In the genomic region with DNA sequence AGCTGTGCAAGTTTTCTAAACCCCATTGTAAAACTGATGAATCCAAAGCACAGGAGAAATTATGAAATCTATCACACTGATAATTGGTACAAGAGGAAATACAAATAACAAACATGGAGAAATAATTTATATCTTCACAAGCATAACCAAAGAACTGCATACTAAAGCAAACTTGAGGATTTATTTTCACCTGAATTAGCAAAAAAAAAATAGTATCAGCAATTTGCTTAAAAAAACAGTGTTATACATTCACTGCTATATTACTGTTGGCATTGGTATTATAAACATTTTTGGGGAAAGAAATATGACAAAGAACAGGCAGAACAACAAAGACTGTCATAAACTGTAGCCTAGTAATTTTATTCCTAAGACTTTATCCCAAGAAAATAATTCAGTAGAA, we compare ENCODE assay signal across 22 cellular contexts.
DNase-seq lines count a peak whose midpoint lies in the region; ATAC-seq, FAIRE-seq and TF ChIP-seq lines count a peak whose summit lies in the region.
"Had no signal": no experiment of that assay in that cellular context is flagged by ENCODE, and none has a peak within 500 bp of the region (broad histone marks: within the 10 kb centered on the region; RNA-seq: fewer than 3 reads in every experiment).

No MANE protein-coding gene starts in this region.

- H4K20me1 ChIP-seq in GM23338 (replicated peaks; ENCODE audit: insufficient read depth) (no peaks in the 10 kb centered on the region), IMR-90 (ENCODE audit: insufficient read depth, low read length) (no peaks in the 10 kb centered on the region)

- no peak overlapping the region for H3K4me3 Mint-ChIP-seq in GM23338
- no peak overlapping the region for H3K4me3 Mint-ChIP-seq in dendritic cell treated with granulocyte-macrophage colony-stimulating factor and Interleukin-4, amounts not matched to agents 40 ng/mL and 50 ng/mL, for 4 days
- H3K4me3 Mint-ChIP-seq: CD4-positive, alpha-beta memory T cell; HFFc6 had no signal

- no peak for TF ChIP-seq POLR2A in IMR-90 (IDR thresholded peaks at IDR 0.05; ENCODE audit: low read depth, low read length)

- H3K27me3 Mint-ChIP-seq in GM23338 (ENCODE audit: insufficient read depth, low read depth, poor library complexity), result peaks cover 3% of the 10 kb centered on the region
- peaks cover 3% of the 10 kb centered on the region for H3K27me3 Mint-ChIP-seq in dendritic cell treated with granulocyte-macrophage colony-stimulating factor and Interleukin-4, amounts not matched to agents 40 ng/mL and 50 ng/mL, for 4 days

- no peak overlapping the region for H2AK9ac ChIP-seq in IMR-90 (replicated peaks; ENCODE audit: low read depth, low read length, poor library complexity)

- H3K4ac ChIP-seq in IMR-90 (ENCODE audit: low read depth, low read length), result no peak overlapping the region

- TF ChIP-seq CTCF in GM23338 (conservative IDR thresholded peaks at IDR 0.05; ENCODE audit: low read depth in 2 of 2) (no peak), IMR-90 (conservative IDR thresholded peaks at IDR 0.05; ENCODE audit: low read depth, low read length) (no peak), kidney (IDR thresholded peaks at IDR 0.05; ENCODE audit: borderline replicate concordance, extremely low read depth, insufficient read depth) (no peak)

- no peak overlapping the region for H3K4me3 ChIP-seq in GM23338
- H3K4me3 ChIP-seq in IMR-90 (ENCODE audit: insufficient read depth, low read depth, low read length), result no peak overlapping the region
- H3K4me3 ChIP-seq in kidney (ENCODE audit: low read length in 2 of 2), result no peak overlapping the region
- H3K4me3 ChIP-seq: A549, GM23248, HAP-1 had no signal

- intact Hi-C loops in IMR-90 (cut with micrococcal nuclease) (no loop called here), kidney (cut with DNase I) (no loop called here)
- intact Hi-C loops in dendritic cell treated with granulocyte-macrophage colony-stimulating factor and Interleukin-4, amounts not matched to agents 40 ng/mL and 50 ng/mL, for 4 days (cut with micrococcal nuclease), result no loop called here

- no peak overlapping the region for H3K4me2 ChIP-seq in GM23338
- H3K4me2 ChIP-seq in IMR-90 (ENCODE audit: low read depth, low read length), result no peak overlapping the region
- H3K4me2 ChIP-seq: A549 had no signal

- no peak overlapping the region for H2AK5ac ChIP-seq in IMR-90 (ENCODE audit: low read depth, low read length)

- CTCF ChIA-PET in IMR-90 (lab: Yijun Ruan, JAX), result no interaction called here

- H3K4me1 Mint-ChIP-seq in GM23338, result peaks cover 21% of the 10 kb centered on the region
- peaks cover 41% of the 10 kb centered on the region for H3K4me1 Mint-ChIP-seq in dendritic cell treated with granulocyte-macrophage colony-stimulating factor and Interleukin-4, amounts not matched to agents 40 ng/mL and 50 ng/mL, for 4 days (ENCODE audit: low read depth)
- H3K4me1 Mint-ChIP-seq: CD4-positive, alpha-beta memory T cell had no signal

- no peak overlapping the region for H3K23ac ChIP-seq in IMR-90 (ENCODE audit: low read depth, low read length)

- H3F3A ChIP-seq in GM23338 (replicated peaks; ENCODE audit: low read depth), result no peaks in the 10 kb centered on the region

- no peak for ATAC-seq in GM23338
- ATAC-seq in IMR-90 (ENCODE audit: low read depth), result no peak
- ATAC-seq in GM18511 (IDR thresholded peaks at IDR 0.05; ENCODE audit: unreplicated experiment), result no peak
- ATAC-seq: A549 had no signal

- H2AFZ ChIP-seq in GM23338 (no peak overlapping the region), IMR-90 (replicated peaks; ENCODE audit: low read length, poor library complexity) (no peak overlapping the region)
- H2AFZ ChIP-seq: GM23248 had no signal

- POLR2A ChIA-PET in IMR-90 (lab: Charles Lee; ENCODE audit: unreplicated experiment), result no interaction called here

- no peak overlapping the region for H2BK15ac ChIP-seq in IMR-90 (ENCODE audit: low read depth, low read length)

- H3K27me3 ChIP-seq in GM23338 (ENCODE audit: insufficient read depth) (no peaks in the 10 kb centered on the region), IMR-90 (ENCODE audit: control insufficient read depth, insufficient read depth, low read length) (peaks cover 9% of the 10 kb centered on the region)

- DNase-seq in GM23338 (ENCODE audit: low spot score) (no peak), IMR-90 (no peak), kidney (no peak), NCI-H1436 (lab: John Stamatoyannopoulos, UW) (no peak), dermis blood vessel endothelial cell (no peak)
- DNase-seq: 8988T; ACHN; C1 segment of cervical spinal cord; Calu3; CD4-positive, alpha-beta memory T cell; COR-L47; DMS53; DMS79 treated with DMSO at 0.1 percent for 48 hours; GF-D8; GM23248; HFFc6 had no signal

- no peaks in the 10 kb centered on the region for H3K36me3 ChIP-seq in GM23338 (ENCODE audit: insufficient read depth)
- no peaks in the 10 kb centered on the region for H3K36me3 ChIP-seq in IMR-90 (ENCODE audit: control insufficient read depth, insufficient read depth, low read length)
- H3K36me3 ChIP-seq in kidney (ENCODE audit: control insufficient read depth in 1 of 2, insufficient read depth in 2 of 2, low read length in 2 of 2), result no peaks in the 10 kb centered on the region
- H3K36me3 ChIP-seq: HAP-1 had no signal

- H3K9me3 ChIP-seq in IMR-90 (ENCODE audit: control insufficient read depth, insufficient read depth, low read length), result no peaks in the 10 kb centered on the region
- no peaks in the 10 kb centered on the region for H3K9me3 ChIP-seq in kidney (ENCODE audit: control insufficient read depth in 1 of 2, low read length in 2 of 2)
- H3K9me3 ChIP-seq: A549, HAP-1 had no signal

- in situ Hi-C loops in IMR-90 (cut with MboI; ENCODE audit: low sequenced_read_pairs), result no loop called here

- no peaks in the 10 kb centered on the region for H3K9me1 ChIP-seq in IMR-90 (ENCODE audit: insufficient read depth, low read length)

- no peak for TF ChIP-seq RAD21 in IMR-90 (IDR thresholded peaks at IDR 0.05; ENCODE audit: low read length)

- peaks cover 9% of the 10 kb centered on the region; the same call in 1 of the 2 replicates for H3K9me2 ChIP-seq in GM23338 (ENCODE audit: insufficient read depth)

- no TSS peak for BruUV-seq in IMR-90 (replicated peaks; lab: Mats Ljungman, UMichigan)

- no peak overlapping the region for H3K56ac ChIP-seq in IMR-90 (ENCODE audit: extremely low read depth, insufficient read depth, low read length)

- no peak overlapping the region for H3K14ac ChIP-seq in IMR-90 (replicated peaks; ENCODE audit: low read depth, low read length)

- H3K9me3 Mint-ChIP-seq in GM23338, result no peaks in the 10 kb centered on the region; the same call in 2 of the 3 replicates
- no peaks in the 10 kb centered on the region for H3K9me3 Mint-ChIP-seq in dendritic cell treated with granulocyte-macrophage colony-stimulating factor and Interleukin-4, amounts not matched to agents 40 ng/mL and 50 ng/mL, for 4 days
- H3K9me3 Mint-ChIP-seq: CD4-positive, alpha-beta memory T cell; HFFc6 had no signal

- H3K36me3 Mint-ChIP-seq in GM23338 (ENCODE audit: low read depth), result peaks cover 5% of the 10 kb centered on the region; the same call in 2 of the 3 replicates
- H3K36me3 Mint-ChIP-seq in dendritic cell treated with granulocyte-macrophage colony-stimulating factor and Interleukin-4, amounts not matched to agents 40 ng/mL and 50 ng/mL, for 4 days (ENCODE audit: low read depth), result no peaks in the 10 kb centered on the region
- H3K36me3 Mint-ChIP-seq: CD4-positive, alpha-beta memory T cell had no signal

- H3K18ac ChIP-seq in IMR-90 (ENCODE audit: low read depth, low read length), result no peak overlapping the region

- no peak overlapping the region for H2BK120ac ChIP-seq in IMR-90 (ENCODE audit: low read depth, low read length)

- no peaks in the 10 kb centered on the region for H3K79me2 ChIP-seq in GM23338 (replicated peaks; ENCODE audit: insufficient read depth)

- H3K27ac Mint-ChIP-seq in GM23338, result peak overlapping the region; percentile 34; the same call in 1 of the 2 replicates
- H3K27ac Mint-ChIP-seq in dendritic cell treated with granulocyte-macrophage colony-stimulating factor and Interleukin-4, amounts not matched to agents 40 ng/mL and 50 ng/mL, for 4 days, result peak overlapping the region; percentile 80
- H3K27ac Mint-ChIP-seq: CD4-positive, alpha-beta memory T cell; HFFc6 had no signal

- peaks cover 24% of the 10 kb centered on the region for H3K4me1 ChIP-seq in GM23338 (ENCODE audit: insufficient read depth)
- H3K4me1 ChIP-seq in IMR-90 (ENCODE audit: control insufficient read depth, insufficient read depth, low read length), result no peaks in the 10 kb centered on the region
- H3K4me1 ChIP-seq in kidney (ENCODE audit: control insufficient read depth in 1 of 2, insufficient read depth in 1 of 2, low read depth in 1 of 2, low read length in 2 of 2), result no peaks in the 10 kb centered on the region
- H3K4me1 ChIP-seq: A549, HAP-1 had no signal

- no peak overlapping the region for H4K5ac ChIP-seq in IMR-90 (ENCODE audit: low read depth, low read length)

- H3K27ac ChIP-seq in GM23338 (ENCODE audit: low read depth) (no peak overlapping the region), IMR-90 (ENCODE audit: insufficient read depth, low read length) (no peak overlapping the region), kidney (ENCODE audit: low read depth in 2 of 2, low read length in 2 of 2) (no peak overlapping the region)
- H3K27ac ChIP-seq: A549, GM23248 had no signal

- dilution Hi-C loops in IMR-90 (cut with HindIII; ENCODE audit: low sequenced_read_pairs, unreplicated experiment), result no loop called here

- no peak overlapping the region for H2BK5ac ChIP-seq in IMR-90 (ENCODE audit: low read depth, low read length, poor library complexity, severe bottlenecking)

- peak; percentile 6 for FAIRE-seq in kidney (lab: Jason Lieb, UNC)
- FAIRE-seq: A549, GM12891, GM19239 had no signal

- H4K91ac ChIP-seq in IMR-90 (ENCODE audit: insufficient read depth, low read depth, low read length), result no peak overlapping the region

- H4K8ac ChIP-seq in IMR-90 (ENCODE audit: low read depth in 2 of 2, low read length in 2 of 2), result no peak overlapping the region

- H2BK20ac ChIP-seq in IMR-90 (ENCODE audit: low read depth, low read length), result no peak overlapping the region

- H3K9ac ChIP-seq in IMR-90 (ENCODE audit: low read depth, low read length) (no peak overlapping the region), kidney (ENCODE audit: low read length in 2 of 2) (no peak overlapping the region)
- H3K9ac ChIP-seq: GM23248 had no signal

- no peaks in the 10 kb centered on the region for H3K79me1 ChIP-seq in IMR-90 (ENCODE audit: low read depth in 1 of 2, low read length in 2 of 2)

TF ChIP-seq in GM23338, 12 proteins besides CTCF, POLR2A, EP300 and RAD21 (continues in another document):
- TF ChIP-seq ZNF114 (CRISPR knock-in tag; IDR thresholded peaks at IDR 0.05) (no peak), CREB1 (CRISPR knock-in tag; IDR thresholded peaks at IDR 0.05; ENCODE audit: low read depth) (no peak), JUNB (IDR thresholded peaks at IDR 0.05; ENCODE audit: unreplicated experiment) (no peak), ZNF331 (CRISPR knock-in tag; IDR thresholded peaks at IDR 0.05; ENCODE audit: low read depth) (no peak)

TF ChIP-seq in IMR-90, 13 proteins besides CTCF, POLR2A, EP300 and RAD21 (continues in another document):
- TF ChIP-seq RCOR1 (IDR thresholded peaks at IDR 0.05; ENCODE audit: insufficient replicate concordance, low read length) (no peak), MAZ (IDR thresholded peaks at IDR 0.05; ENCODE audit: borderline replicate concordance, low read depth, low read length) (no peak), MAFK (IDR thresholded peaks at IDR 0.05; ENCODE audit: low read depth, low read length) (0 out of 2 replicates have a peak, but pooled peaks have one; percentile 6), BHLHE40 (IDR thresholded peaks at IDR 0.05; ENCODE audit: low read depth, low read length) (no peak)
